9 cellular contexts compared by ENCODE assay signal in the genomic region with DNA sequence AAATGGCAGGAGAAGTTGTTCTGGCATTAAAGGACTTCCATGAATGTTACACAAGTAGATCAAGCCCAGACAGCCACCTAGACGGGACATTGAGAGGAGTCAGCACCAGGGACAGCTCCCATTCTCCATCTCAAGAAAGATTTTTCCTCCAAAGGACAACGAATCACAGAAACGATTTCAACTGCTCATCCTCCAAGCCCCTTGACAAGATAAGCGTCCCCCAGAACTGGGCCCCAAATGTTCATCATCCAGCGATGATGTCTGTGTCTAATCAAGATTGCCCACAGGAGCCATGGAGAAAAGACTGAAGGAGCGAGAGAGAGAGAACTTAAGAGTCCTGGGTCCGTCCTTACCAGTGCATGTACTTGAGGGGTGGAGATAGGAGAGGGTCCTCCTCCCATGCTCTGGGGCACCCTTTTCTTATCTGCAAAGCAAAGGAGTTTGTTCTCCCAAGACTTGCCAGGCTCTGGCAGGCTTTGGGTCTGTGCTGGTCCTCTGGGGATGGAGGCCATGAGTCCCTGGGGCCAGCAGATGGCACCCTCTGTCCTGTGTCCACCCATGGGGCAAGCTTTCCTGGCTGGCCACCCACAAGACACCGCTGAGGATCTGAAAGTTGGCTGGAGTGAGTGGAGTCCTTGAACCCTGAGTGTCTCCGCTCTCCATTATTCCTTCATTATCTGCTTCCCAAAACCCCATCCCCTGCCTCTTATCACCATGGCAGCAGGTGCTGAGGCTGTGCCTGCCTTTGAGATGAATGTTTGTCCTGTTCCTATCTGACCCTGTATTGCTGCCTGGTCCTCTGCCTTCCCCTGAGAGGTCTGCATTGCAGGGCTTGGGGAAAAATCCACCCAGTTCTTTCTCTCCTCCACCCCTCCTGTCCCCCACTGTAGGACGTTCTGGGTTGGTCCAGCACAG.
A peak's percentile ranks its signal among the peaks of the same experiment; 100 is the strongest.
DNase-seq lines count a peak whose midpoint lies in the region; ATAC-seq and TF ChIP-seq lines count a peak whose summit lies in the region.
"Had no signal": no experiment of that assay in that cellular context is flagged by ENCODE, and none has a peak within 500 bp of the region (broad histone marks: within the 10 kb centered on the region; RNA-seq: fewer than 3 reads in every experiment).

No MANE protein-coding gene starts in this region.

- H3K9me3 ChIP-seq in MM.1S (replicated peaks; ENCODE audit: insufficient read depth, low read length) (no peaks in the 10 kb centered on the region), parathyroid adenoma (ENCODE audit: control insufficient read depth, low read length) (no peaks in the 10 kb centered on the region)

- H3K4me3 Mint-ChIP-seq in chondrocyte (ENCODE audit: unreplicated experiment), result no peak overlapping the region
- H3K4me3 Mint-ChIP-seq: activated B cell treated with CpG ODN at 0.5 μM for 24 hours had no signal

- H3K79me2 ChIP-seq in MM.1S (ENCODE audit: low read length) (no peaks in the 10 kb centered on the region), parathyroid adenoma (no peaks in the 10 kb centered on the region)

- DNase-seq in NCI-H345 (lab: John Stamatoyannopoulos, UW) (peak; percentile 27), NCI-H345 treated with DMSO at 0.1 percent for 48 hours (lab: John Stamatoyannopoulos, UW; ENCODE audit: unreplicated experiment) (no peak), MM.1S (peak; percentile 8), chondrocyte (ENCODE audit: low spot score) (no peak), NCI-H1930 (lab: John Stamatoyannopoulos, UW) (no peak)
- DNase-seq: activated B cell treated with CpG ODN at 0.5 μM for 24 hours had no signal

- no peaks in the 10 kb centered on the region for H3K9me2 ChIP-seq in MM.1S (replicated peaks; ENCODE audit: insufficient read depth, low read length)

- H4K20me1 ChIP-seq in MM.1S (ENCODE audit: insufficient read depth, low read length), result no peaks in the 10 kb centered on the region

- H2AFZ ChIP-seq in MM.1S (ENCODE audit: low read length), result no peak overlapping the region
- no peak overlapping the region for H2AFZ ChIP-seq in parathyroid adenoma

- peaks cover 26% of the 10 kb centered on the region for H3K27me3 Mint-ChIP-seq in chondrocyte (ENCODE audit: low read depth)

- H3K36me3 ChIP-seq in MM.1S (replicated peaks; ENCODE audit: insufficient read depth, low read length) (no peaks in the 10 kb centered on the region), parathyroid adenoma (ENCODE audit: control insufficient read depth, insufficient read depth, low read length) (no peaks in the 10 kb centered on the region)

- no peaks in the 10 kb centered on the region for H3K36me3 Mint-ChIP-seq in chondrocyte (ENCODE audit: low read depth)

- H3K4me1 ChIP-seq in MM.1S (ENCODE audit: low read length) (no peaks in the 10 kb centered on the region), parathyroid adenoma (no peaks in the 10 kb centered on the region)

- no peak overlapping the region for H3K27ac ChIP-seq in MM.1S (ENCODE audit: low read length)
- H3K27ac ChIP-seq in parathyroid adenoma, result no peak overlapping the region

- no peak for ATAC-seq in GM18868 (IDR thresholded peaks at IDR 0.05; ENCODE audit: unreplicated experiment)
- ATAC-seq in HG03432 (IDR thresholded peaks at IDR 0.05; ENCODE audit: unreplicated experiment), result no peak

- H3K27me3 ChIP-seq in MM.1S (replicated peaks; ENCODE audit: insufficient read depth, low read length), result peaks cover 45% of the 10 kb centered on the region
- no peaks in the 10 kb centered on the region for H3K27me3 ChIP-seq in parathyroid adenoma (ENCODE audit: control insufficient read depth, insufficient read depth, low read length)

- H3K27ac Mint-ChIP-seq in chondrocyte (ENCODE audit: unreplicated experiment), result no peak overlapping the region
- H3K27ac Mint-ChIP-seq: activated B cell treated with CpG ODN at 0.5 μM for 24 hours had no signal

- H3K4me1 Mint-ChIP-seq in chondrocyte (ENCODE audit: low read depth), result no peaks in the 10 kb centered on the region
- H3K4me1 Mint-ChIP-seq: activated B cell treated with CpG ODN at 0.5 μM for 24 hours had no signal

- H3K4me3 ChIP-seq in MM.1S (ENCODE audit: low read length) (no peak overlapping the region), parathyroid adenoma (ENCODE audit: low read depth, low read length) (no peak overlapping the region)

- H3K4me2 ChIP-seq in MM.1S (ENCODE audit: low read depth, low read length) (no peak overlapping the region), parathyroid adenoma (ENCODE audit: low read length) (no peak overlapping the region)

- H3K9me3 Mint-ChIP-seq in chondrocyte (ENCODE audit: low read depth), result no peaks in the 10 kb centered on the region
- H3K9me3 Mint-ChIP-seq: activated B cell treated with CpG ODN at 0.5 μM for 24 hours had no signal

- no peak overlapping the region for H3K9ac ChIP-seq in MM.1S (ENCODE audit: low read length)
- no peak overlapping the region for H3K9ac ChIP-seq in parathyroid adenoma

- TF ChIP-seq CTCF in MM.1S (IDR thresholded peaks at IDR 0.05; ENCODE audit: low read length), result no peak
- peak; percentile 13 for TF ChIP-seq CTCF in chondrocyte (IDR thresholded peaks at IDR 0.05)
- TF ChIP-seq CTCF in parathyroid adenoma (IDR thresholded peaks at IDR 0.05), result peak; percentile 29

- no peaks in the 10 kb centered on the region for H3F3A ChIP-seq in MM.1S (ENCODE audit: insufficient read depth, low read length)

Comparison
In these comparisons a context has a peak if more than half of its experiments do, and no peak if none do; other contexts are left out.
1. DNase-seq: peak in NCI-H345 (single experiment) and MM.1S (single experiment); none in NCI-H345 treated with DMSO at 0.1 percent for 48 hours (single experiment), chondrocyte (single experiment) and NCI-H1930 (0 of 2).